ENCODE assay signal across 8 cellular contexts in the genomic region with DNA sequence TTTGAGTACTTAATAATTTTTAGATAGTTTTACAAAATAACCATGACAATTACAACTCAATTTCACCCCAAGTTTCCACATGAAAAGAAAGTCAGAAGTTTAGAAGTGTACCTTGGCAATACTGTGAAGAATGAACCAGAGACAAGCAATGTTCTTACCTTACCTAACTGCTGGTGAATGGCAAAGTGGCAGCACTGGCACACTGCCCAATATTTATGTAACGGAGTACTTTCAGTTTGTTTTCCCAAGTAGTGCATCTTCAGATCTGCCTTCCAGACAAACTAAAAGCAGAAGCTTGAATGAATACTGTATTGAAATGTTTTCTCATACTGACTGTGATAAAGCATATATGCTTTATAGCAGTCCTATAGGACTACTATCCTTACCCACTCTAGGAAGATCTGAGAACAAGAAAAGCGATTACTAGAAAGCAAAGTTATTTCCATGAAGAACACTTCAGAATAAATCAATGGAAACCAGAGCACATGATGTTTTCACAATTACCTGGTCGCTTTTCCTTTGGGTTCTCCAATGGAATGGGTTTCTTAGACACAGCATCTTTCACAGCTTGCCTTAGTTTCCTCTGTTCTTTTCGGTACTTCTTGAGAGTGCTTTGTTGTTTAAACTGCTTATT. TPM values are rescaled to one million over a fixed set of nuclear protein-coding genes. Genes with fewer than 3 reads are reported as not detected.
A peak's percentile ranks its signal among the peaks of the same experiment; 100 is the strongest.
DNase-seq lines count a peak whose midpoint lies in the region; ATAC-seq, FAIRE-seq and TF ChIP-seq lines count a peak whose summit lies in the region.

No MANE protein-coding gene starts in this region.

- H3K36me3 Mint-ChIP-seq in activated T-helper 17 cell treated with anti-CD3 and anti-CD28 coated beads, Interleukin-2, amount 50 U/mL, for 72 hours (ENCODE audit: low read depth), result peaks cover 66% of the 10 kb centered on the region

- WGBS in sigmoid colon, 2 donors, result 67 to 76% methylated on average over 4 of the region's 4 CpGs

- no peak for TF ChIP-seq EP300 in sigmoid colon (IDR thresholded peaks at IDR 0.05)

- intact Hi-C loops in kidney (cut with DNase I) (no loop called here), sigmoid colon (cut with DNase I) (loop anchor here (10.0 kb wide), 1 partner anchor 656 kb away; the partner anchor contains the start of gene FRA10AC1), posterior vena cava (cut with DNase I) (loop anchor here in 1 of 2 donors (10.0 kb wide), 1 partner anchor 84 kb away; no protein-coding TSS in a partner anchor), left ventricle myocardium superior (cut with micrococcal nuclease) (no loop called here)

- H3K9me3 ChIP-seq in kidney (ENCODE audit: control insufficient read depth in 1 of 2, low read length in 2 of 2) (no peaks in the 10 kb centered on the region), sigmoid colon (no peaks in the 10 kb centered on the region)

- peak overlapping the region; percentile 97 for H3K4me3 Mint-ChIP-seq in activated T-helper 17 cell treated with anti-CD3 and anti-CD28 coated beads, Interleukin-2, amount 50 U/mL, for 72 hours

- FAIRE-seq in kidney (lab: Jason Lieb, UNC), result no peak

- no peak for TF ChIP-seq POLR2A in sigmoid colon (IDR thresholded peaks at IDR 0.05)

- no peaks in the 10 kb centered on the region for H3K27me3 Mint-ChIP-seq in activated T-helper 17 cell treated with anti-CD3 and anti-CD28 coated beads, Interleukin-2, amount 50 U/mL, for 72 hours

- H3K4me3 ChIP-seq in HL-60 (replicated peaks; ENCODE audit: insufficient read depth, low read length) (peak overlapping the region; percentile 91; the same call in 1 of the 2 replicates), kidney (ENCODE audit: low read length in 2 of 2) (peak overlapping the region; percentile 20 to 75), sigmoid colon (peak overlapping the region in 2 of 4 donors; percentile 72 to 74)

- peak overlapping the region; percentile 97 for H3K27ac Mint-ChIP-seq in activated T-helper 17 cell treated with anti-CD3 and anti-CD28 coated beads, Interleukin-2, amount 50 U/mL, for 72 hours

- H3K36me3 ChIP-seq in kidney (ENCODE audit: control insufficient read depth in 1 of 2, insufficient read depth in 2 of 2, low read length in 2 of 2) (peaks cover 0 to 16% of the 10 kb centered on the region in 2 donors), sigmoid colon (peaks cover 0 to 24% (median 4%) of the 10 kb centered on the region in 4 donors)

- H3K27me3 ChIP-seq in HL-60 (ENCODE audit: insufficient read depth, poor library complexity, severe bottlenecking) (no peaks in the 10 kb centered on the region), sigmoid colon (no peaks in the 10 kb centered on the region)

- peak; percentile 40 to 49 for DNase-seq in AML-193 (lab: John Stamatoyannopoulos, UW)
- DNase-seq in HL-60 (ENCODE audit: low read depth in 1 of 2, low spot score in 1 of 2), result peak in 1 of 2 experiments; percentile 27
- DNase-seq in kidney, result no peak
- no peak for DNase-seq in DMS153 treated with DMSO at 0.1 percent for 48 hours (lab: John Stamatoyannopoulos, UW; ENCODE audit: unreplicated experiment)
- DNase-seq in sigmoid colon, result no peak
- no peak for DNase-seq in posterior vena cava (ENCODE audit: low spot score)
- DNase-seq in left ventricle myocardium superior, result no peak

- peaks cover 0 to 7% of the 10 kb centered on the region in 2 donors for H3K4me1 ChIP-seq in kidney (ENCODE audit: control insufficient read depth in 1 of 2, insufficient read depth in 1 of 2, low read depth in 1 of 2, low read length in 2 of 2)
- peaks cover 0 to 23% (median 16%) of the 10 kb centered on the region in 4 donors for H3K4me1 ChIP-seq in sigmoid colon

- H3K4me1 Mint-ChIP-seq in activated T-helper 17 cell treated with anti-CD3 and anti-CD28 coated beads, Interleukin-2, amount 50 U/mL, for 72 hours, result peaks cover 28% of the 10 kb centered on the region

- no peaks in the 10 kb centered on the region for H3K9me3 Mint-ChIP-seq in activated T-helper 17 cell treated with anti-CD3 and anti-CD28 coated beads, Interleukin-2, amount 50 U/mL, for 72 hours

- ATAC-seq in activated T-helper 17 cell treated with anti-CD3 and anti-CD28 coated beads, Interleukin-2, amount 50 U/mL, for 72 hours (replicated peaks), result no peak
- ATAC-seq in left ventricle myocardium superior, result no peak

- TF ChIP-seq CTCF in HL-60 (IDR thresholded peaks at IDR 0.05; ENCODE audit: insufficient read depth, low read length) (no peak), kidney (IDR thresholded peaks at IDR 0.05; ENCODE audit: borderline replicate concordance, extremely low read depth, insufficient read depth) (no peak), sigmoid colon (IDR thresholded peaks at IDR 0.05) (no peak)

- H3K27ac ChIP-seq in HL-60 (replicated peaks) (no peak overlapping the region), kidney (ENCODE audit: low read depth in 2 of 2, low read length in 2 of 2) (no peak overlapping the region), sigmoid colon (no peak overlapping the region)

- H3K9ac ChIP-seq in kidney (ENCODE audit: low read length in 2 of 2), result peak overlapping the region in 1 of 2 donors; percentile 67

RNA-seq across cellular contexts. Expression of gene NOC3L, which starts 1.5 kb away (rescaled TPM):
- total RNA-seq in activated T-helper 17 cell treated with anti-CD3 and anti-CD28 coated beads, Interleukin-2, amount 50 U/mL, for 72 hours, result 10 to 100 TPM; 29.2 to 49.3 TPM
- total RNA-seq in kidney (17.7 TPM), sigmoid colon (10 to 100 TPM; 14.1 to 17.8 (median 15.9) TPM), posterior vena cava (10 to 100 TPM; 15.5 to 18.6 TPM), left ventricle myocardium superior (11.0 TPM)
- polyA plus RNA-seq in kidney (ENCODE audit: insufficient read depth, low read depth, low replicate concordance) (6.0 TPM), sigmoid colon (1 to 10 TPM; 1.8 to 8.3 (median 2.8) TPM)

RNA-seq across cellular contexts. Expression of gene TBC1D12, which starts 41.1 kb away (rescaled TPM):
- total RNA-seq in activated T-helper 17 cell treated with anti-CD3 and anti-CD28 coated beads, Interleukin-2, amount 50 U/mL, for 72 hours, result 1 to 10 TPM in 1 of 2 donors, under 1 TPM in 1; 0.84 to 1.6 TPM
- total RNA-seq in kidney (13.1 TPM), sigmoid colon (10 to 100 TPM; 16.3 to 24.4 (median 19.1) TPM), posterior vena cava (10 to 100 TPM; 12.0 to 12.5 TPM), left ventricle myocardium superior (4.8 TPM)
- polyA plus RNA-seq in kidney (ENCODE audit: insufficient read depth, low read depth, low replicate concordance) (4.4 TPM), sigmoid colon (10 to 100 TPM in 2 of 3 donors, 1 to 10 TPM in 1; 5.5 to 13.2 (median 10.8) TPM)

Comparison
In these comparisons a context has a peak if more than half of its experiments do, and no peak if none do; other contexts are left out.
1. DNase-seq: peak in AML-193 (2 of 2); none in kidney (single experiment), DMS153 treated with DMSO at 0.1 percent for 48 hours (single experiment), sigmoid colon (single experiment), posterior vena cava (single experiment) and left ventricle myocardium superior (single experiment).